9 cellular contexts compared by ENCODE assay signal in genomic region chr7:129089521-129090212, GRCh38. TPM values are rescaled to one million over a fixed set of nuclear protein-coding genes. Genes with fewer than 3 reads are reported as not detected.
DNase-seq lines count a peak whose midpoint lies in the region; ATAC-seq lines count a peak whose summit lies in the region.
"Had no signal": no experiment of that assay in that cellular context is flagged by ENCODE, and none has a peak within 500 bp of the region (broad histone marks: within the 10 kb centered on the region; RNA-seq: fewer than 3 reads in every experiment).

No MANE protein-coding gene starts in this region.

- H3K9me3 Mint-ChIP-seq in activated CD4-positive, alpha-beta memory T cell treated with anti-CD3 and anti-CD28 coated beads for 36 hours, result no peaks in the 10 kb centered on the region

- intact Hi-C loops in activated CD4-positive, alpha-beta memory T cell treated with anti-CD3 and anti-CD28 coated beads for 36 hours (cut with micrococcal nuclease), result loop anchor here (2.0 to 5.0 kb wide), 2 partner anchors 81 to 123 kb away; no protein-coding TSS in a partner anchor

- no peak overlapping the region for H3K4me3 Mint-ChIP-seq in activated CD4-positive, alpha-beta memory T cell treated with anti-CD3 and anti-CD28 coated beads for 36 hours

- peaks cover 9% of the 10 kb centered on the region for H3K4me1 Mint-ChIP-seq in activated CD4-positive, alpha-beta memory T cell treated with anti-CD3 and anti-CD28 coated beads for 36 hours (ENCODE audit: low read depth)

- POLR2A ChIA-PET in activated CD4-positive, alpha-beta memory T cell treated with anti-CD3 and anti-CD28 coated beads for 36 hours (lab: Charles Lee), result no interaction called here

- H3K36me3 Mint-ChIP-seq in activated CD4-positive, alpha-beta memory T cell treated with anti-CD3 and anti-CD28 coated beads for 36 hours, result no peaks in the 10 kb centered on the region

- CTCF ChIA-PET in activated CD4-positive, alpha-beta memory T cell treated with anti-CD3 and anti-CD28 coated beads for 36 hours (lab: Charles Lee), result interaction anchor here (0.6 to 5.3 kb wide), 9 partner anchors 9 to 320 kb away, joined by 3 to 70 read pairs (median 3); partner anchors contain the start of gene TNPO3

- no peak overlapping the region for H3K27ac Mint-ChIP-seq in activated CD4-positive, alpha-beta memory T cell treated with anti-CD3 and anti-CD28 coated beads for 36 hours

- peaks cover 1% of the 10 kb centered on the region for H3K27me3 Mint-ChIP-seq in activated CD4-positive, alpha-beta memory T cell treated with anti-CD3 and anti-CD28 coated beads for 36 hours

- peak; percentile 79 for ATAC-seq in GM19452 (IDR thresholded peaks at IDR 0.05; ENCODE audit: unreplicated experiment)
- ATAC-seq in HG03159 (IDR thresholded peaks at IDR 0.05; ENCODE audit: unreplicated experiment), result peak; percentile 65

- DNase-seq in CD1c-positive myeloid dendritic cell (ENCODE audit: extremely low spot score) (peak; percentile 41), retina (no peak), RKO (ENCODE audit: low spot score) (no peak), NCI-H526 (lab: John Stamatoyannopoulos, UW) (no peak), AG20443 (ENCODE audit: low spot score) (no peak)
- peak; percentile 39 for DNase-seq in activated CD4-positive, alpha-beta memory T cell treated with anti-CD3 and anti-CD28 coated beads for 36 hours
- DNase-seq: tibial artery had no signal

RNA-seq across cellular contexts. Expression of gene TNPO3, which starts 34.8 kb away (rescaled TPM):
- 10 to 100 TPM; 53.4 to 54.5 TPM for total RNA-seq in activated CD4-positive, alpha-beta memory T cell treated with anti-CD3 and anti-CD28 coated beads for 36 hours

RNA-seq across cellular contexts. Expression of gene TSPAN33, which starts 54.8 kb away (rescaled TPM):
- 1 to 10 TPM; 3.3 to 4.1 TPM for total RNA-seq in activated CD4-positive, alpha-beta memory T cell treated with anti-CD3 and anti-CD28 coated beads for 36 hours

Comparison
In these comparisons a context has a peak if more than half of its experiments do, and no peak if none do; other contexts are left out.
1. DNase-seq: peak in CD1c-positive myeloid dendritic cell (single experiment) and activated CD4-positive, alpha-beta memory T cell treated with anti-CD3 and anti-CD28 coated beads for 36 hours (single experiment); none in retina (single experiment), RKO (single experiment), NCI-H526 (0 of 2) and AG20443 (single experiment).